In the genomic region with DNA sequence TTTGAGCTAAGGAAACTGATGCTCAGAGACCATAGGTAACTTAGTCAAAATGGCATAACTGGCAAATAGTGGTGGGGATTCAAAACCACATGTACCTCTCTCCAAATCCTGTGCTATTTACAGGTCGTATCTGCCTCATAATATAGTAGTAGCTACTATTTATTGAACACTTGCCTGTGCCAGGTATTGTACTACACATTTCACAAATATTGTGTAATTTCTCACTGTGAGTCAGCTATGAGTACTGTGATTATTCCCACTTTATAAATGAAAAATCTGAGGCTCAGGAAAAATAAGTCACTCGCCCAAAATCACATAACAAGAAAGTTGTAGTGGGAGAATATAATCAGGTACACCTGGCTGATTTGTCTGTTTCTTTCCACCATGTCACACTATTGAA, we compare ENCODE assay signal across 27 cellular contexts.
"Had no signal": no experiment of that assay in that cellular context is flagged by ENCODE, and none has a peak within 500 bp of the region (broad histone marks: within the 10 kb centered on the region; RNA-seq: fewer than 3 reads in every experiment).

No MANE protein-coding gene starts in this region.

- H2AFZ ChIP-seq: neural progenitor cell, parathyroid adenoma had no signal

- H3K79me2 ChIP-seq: parathyroid adenoma had no signal

- ATAC-seq: psoas muscle; right cardiac atrium; stimulated activated effector memory CD8-positive, alpha-beta T cell treated with anti-CD3 and anti-CD28 coated beads, Interleukin-12 subunit alpha, Interleukin-12 subunit beta, amount 100 ng/mL, for 72 hours; stimulated activated naive B cell treated with anti-CD40 and anti-IgM and Interleukin-4, amounts not matched to agents 10 μg/mL and 1 μg/mL and 100 μg/mL, for 72 hours had no signal

- H3K4me2 ChIP-seq: neural progenitor cell had no signal

- H3K4me3 Mint-ChIP-seq: nephron; neural progenitor cell; stimulated activated effector memory CD8-positive, alpha-beta T cell treated with anti-CD3 and anti-CD28 coated beads, Interleukin-12 subunit alpha, Interleukin-12 subunit beta, amount 100 ng/mL, for 72 hours; stimulated activated naive B cell treated with anti-CD40 and anti-IgM and Interleukin-4, amounts not matched to agents 10 μg/mL and 1 μg/mL and 100 μg/mL, for 72 hours; stimulated activated naive CD8-positive, alpha-beta T cell treated with anti-CD3 and anti-CD28 coated beads, Interleukin-15, Interleukin-2, amounts not matched to agents 100 ng/mL and 50 ng/mL, for 24 hours had no signal

- H3K27me3 Mint-ChIP-seq: progenitor cell of endocrine pancreas; stimulated activated naive B cell treated with anti-CD40 and anti-IgM and Interleukin-4, amounts not matched to agents 10 μg/mL and 1 μg/mL and 100 μg/mL, for 72 hours; stimulated activated naive CD8-positive, alpha-beta T cell treated with anti-CD3 and anti-CD28 coated beads, Interleukin-15, Interleukin-2, amounts not matched to agents 100 ng/mL and 50 ng/mL, for 24 hours had no signal

- H3K4me3 ChIP-seq: neural progenitor cell, ovary, psoas muscle, right lobe of liver, sigmoid colon, stomach, thoracic aorta, thyroid gland, tibial nerve, upper lobe of left lung, vagina had no signal

- H3K27ac ChIP-seq: neural progenitor cell, ovary, parathyroid adenoma, psoas muscle, right lobe of liver, sigmoid colon, stomach, thoracic aorta, thyroid gland, tibial nerve, upper lobe of left lung, vagina had no signal

- H3K36me3 ChIP-seq: neural progenitor cell, ovary, right lobe of liver, sigmoid colon, stomach, thoracic aorta, thyroid gland, tibial nerve, upper lobe of left lung, vagina had no signal

- H3K36me3 Mint-ChIP-seq: neural progenitor cell; stimulated activated effector memory CD8-positive, alpha-beta T cell treated with anti-CD3 and anti-CD28 coated beads, Interleukin-12 subunit alpha, Interleukin-12 subunit beta, amount 100 ng/mL, for 72 hours; stimulated activated naive B cell treated with anti-CD40 and anti-IgM and Interleukin-4, amounts not matched to agents 10 μg/mL and 1 μg/mL and 100 μg/mL, for 72 hours had no signal

- H3K27ac Mint-ChIP-seq: nephron; neural progenitor cell; progenitor cell of endocrine pancreas; stimulated activated effector memory CD8-positive, alpha-beta T cell treated with anti-CD3 and anti-CD28 coated beads, Interleukin-12 subunit alpha, Interleukin-12 subunit beta, amount 100 ng/mL, for 72 hours; stimulated activated naive B cell treated with anti-CD40 and anti-IgM and Interleukin-4, amounts not matched to agents 10 μg/mL and 1 μg/mL and 100 μg/mL, for 72 hours; stimulated activated naive CD8-positive, alpha-beta T cell treated with anti-CD3 and anti-CD28 coated beads, Interleukin-15, Interleukin-2, amounts not matched to agents 100 ng/mL and 50 ng/mL, for 24 hours had no signal

- DNase-seq: occipital lobe; ovary; posterior cingulate gyrus; psoas muscle; right cardiac atrium; right lobe of liver; sigmoid colon; small intestine; stimulated activated CD4-positive, alpha-beta T cell treated with anti-CD3 and anti-CD28 coated beads, Interleukin-15, amount 100 ng/mL, for 24 hours; stimulated activated CD4-positive, alpha-beta T cell treated with anti-CD3 and anti-CD28 coated beads, Interleukin-2, amount 100 ng/mL, for 24 hours; stimulated activated CD4-positive, alpha-beta T cell treated with anti-CD3 and anti-CD28 coated beads, Interleukin-2, amount 100 ng/mL, for 48 hours; stimulated activated CD4-positive, alpha-beta T cell treated with anti-CD3 and anti-CD28 coated beads, Interleukin-4, amount 100 ng/mL, for 24 hours; stimulated activated naive B cell treated with anti-CD40 and anti-IgM and Interleukin-4, amounts not matched to agents 10 μg/mL and 1 μg/mL and 100 μg/mL, for 72 hours; stimulated activated naive CD4-positive, alpha-beta T cell treated with Interleukin-2 at 50 U/mL for 16 hours; stomach; thyroid gland; trophoblast cell; upper lobe of left lung had no signal

- H3K27me3 ChIP-seq: neural progenitor cell, ovary, right lobe of liver, sigmoid colon, stomach, thyroid gland, tibial nerve, upper lobe of left lung, vagina had no signal

- H3K9me3 ChIP-seq: ovary, psoas muscle, right lobe of liver, sigmoid colon, stomach, thoracic aorta, thyroid gland, upper lobe of left lung, vagina had no signal

- H3K4me1 ChIP-seq: neural progenitor cell, parathyroid adenoma, psoas muscle, right lobe of liver, sigmoid colon, stomach, thyroid gland, tibial nerve, upper lobe of left lung, vagina had no signal

- H3K4me1 Mint-ChIP-seq: nephron; neural progenitor cell; stimulated activated effector memory CD8-positive, alpha-beta T cell treated with anti-CD3 and anti-CD28 coated beads, Interleukin-12 subunit alpha, Interleukin-12 subunit beta, amount 100 ng/mL, for 72 hours; stimulated activated naive B cell treated with anti-CD40 and anti-IgM and Interleukin-4, amounts not matched to agents 10 μg/mL and 1 μg/mL and 100 μg/mL, for 72 hours had no signal

- H3K9ac ChIP-seq: neural progenitor cell, parathyroid adenoma had no signal
